Comparison of ENCODE assay signal across 8 cellular contexts in the genomic region with DNA sequence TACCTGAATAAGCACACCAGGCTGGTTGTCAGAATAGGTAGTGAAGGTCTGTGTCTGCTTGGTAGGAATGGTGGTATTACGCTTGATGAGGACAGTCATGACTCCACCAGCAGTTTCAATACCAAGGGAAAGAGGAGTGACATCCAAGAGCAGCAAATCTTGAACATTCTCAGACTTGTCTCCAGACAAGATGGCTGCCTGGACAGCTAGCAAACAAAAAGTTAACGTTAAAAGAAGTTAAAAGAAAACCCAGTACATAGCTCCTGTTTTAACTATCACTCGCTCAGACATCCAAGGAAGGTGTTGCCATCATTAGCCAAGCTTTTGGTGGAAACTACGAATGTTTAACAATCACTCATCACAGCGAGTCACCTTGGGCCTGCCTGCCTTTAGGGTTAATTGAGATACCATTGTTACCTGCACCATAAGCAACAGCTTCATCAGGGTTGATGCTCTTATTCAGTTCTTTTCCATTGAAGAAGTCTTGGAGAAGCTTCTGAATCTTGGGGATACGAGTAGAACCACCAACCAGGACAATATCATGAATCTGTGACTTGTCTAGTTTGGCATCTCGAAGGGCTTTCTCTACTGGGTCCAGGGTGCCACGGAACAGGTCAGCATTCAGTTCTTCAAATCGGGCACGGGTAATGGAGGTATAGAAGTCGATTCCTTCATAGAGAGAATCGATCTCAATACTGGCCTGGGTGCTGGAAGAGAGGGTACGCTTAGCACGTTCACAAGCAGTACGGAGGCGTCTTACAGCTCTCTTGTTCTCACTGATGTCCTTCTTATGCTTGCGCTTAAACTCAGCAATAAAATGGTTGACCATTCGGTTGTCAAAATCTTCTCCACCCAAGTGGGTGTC. TPM values are rescaled to one million over a fixed set of nuclear protein-coding genes. Genes with fewer than 3 reads are reported as not detected.
DNase-seq lines count a peak whose midpoint lies in the region; ATAC-seq and TF ChIP-seq lines count a peak whose summit lies in the region.
"Not testable (repeated sequence)": the region's sequence is repeated elsewhere in the genome, so short reads cannot be mapped to it uniquely, and the experiment has no call there.

No MANE protein-coding gene starts in this region.

- intact Hi-C loops in activated CD4-positive, alpha-beta T cell treated with anti-CD3 and anti-CD28 coated beads for 36 hours (cut with DNase I, micrococcal nuclease); vagina (cut with DNase I): not testable (repeated sequence)

- H3K9me3 ChIP-seq in DND-41 (ENCODE audit: insufficient read depth, low read length, severe bottlenecking); mesenchymal stem cell (ENCODE audit: control insufficient read depth, low read length); vagina: not testable (repeated sequence)

- not testable (repeated sequence) for H2BK5ac ChIP-seq in mesenchymal stem cell (ENCODE audit: low read depth, low read length, poor library complexity, severe bottlenecking)

- not testable (repeated sequence) for TF ChIP-seq CTCF in DND-41 (IDR thresholded peaks at IDR 0.05; ENCODE audit: borderline replicate concordance, extremely low read depth, low read length, poor library complexity, severe bottlenecking); LNCaP clone FGC (IDR thresholded peaks at IDR 0.05; ENCODE audit: control insufficient read depth, extremely low read depth, insufficient read depth); brain (conservative IDR thresholded peaks at IDR 0.05); fibroblast of mammary gland (conservative IDR thresholded peaks at IDR 0.05; ENCODE audit: control insufficient read depth, insufficient read depth, low read depth, low read length); vagina (IDR thresholded peaks at IDR 0.05)

- POLR2A ChIA-PET in activated CD4-positive, alpha-beta T cell treated with anti-CD3 and anti-CD28 coated beads for 36 hours (lab: Charles Lee): interaction anchor here (1.5 to 3.6 kb wide), 2 partner anchors 11 to 44 kb away, joined by 4 to 26 read pairs; no protein-coding TSS in a partner anchor

- DNase-seq in DND-41; LNCaP clone FGC (ENCODE audit: low read depth); activated CD4-positive, alpha-beta T cell treated with anti-CD3 and anti-CD28 coated beads for 36 hours; fibroblast of mammary gland (ENCODE audit: low read depth); mesenchymal stem cell; vagina (ENCODE audit: extremely low spot score in 2 of 2): not testable (repeated sequence)

- TF ChIP-seq POLR2A in vagina (IDR thresholded peaks at IDR 0.05): not testable (repeated sequence)

- H3K4me1 ChIP-seq in DND-41 (ENCODE audit: insufficient read depth, low read length): peaks cover 48% of the 10 kb centered on the region
- H3K4me1 ChIP-seq in mesenchymal stem cell (ENCODE audit: control insufficient read depth, insufficient read depth, low read depth, low read length): not testable (repeated sequence)
- peaks cover 30% of the 10 kb centered on the region for H3K4me1 ChIP-seq in rectal smooth muscle tissue (ENCODE audit: control insufficient read depth, insufficient read depth, low read length)
- H3K4me1 ChIP-seq in vagina: peaks cover 78% of the 10 kb centered on the region

- H3K14ac ChIP-seq in mesenchymal stem cell (ENCODE audit: low read length in 2 of 2): not testable (repeated sequence)

- ATAC-seq in DND-41 (ENCODE audit: insufficient read depth, low read depth); activated CD4-positive, alpha-beta T cell treated with anti-CD3 and anti-CD28 coated beads for 36 hours: not testable (repeated sequence)

- not testable (repeated sequence) for H4K91ac ChIP-seq in mesenchymal stem cell (ENCODE audit: low read length)

- H3K4me1 Mint-ChIP-seq in activated CD4-positive, alpha-beta T cell treated with anti-CD3 and anti-CD28 coated beads for 36 hours: peaks cover 34% of the 10 kb centered on the region
- H3K4me1 Mint-ChIP-seq in brain: peaks cover 84% of the 10 kb centered on the region

- H4K8ac ChIP-seq in mesenchymal stem cell (ENCODE audit: low read length): not testable (repeated sequence)

- H2AFZ ChIP-seq in DND-41 (ENCODE audit: low read depth, low read length); mesenchymal stem cell (ENCODE audit: low read depth, low read length): not testable (repeated sequence)

- peaks cover 62% of the 10 kb centered on the region for H4K20me1 ChIP-seq in DND-41 (ENCODE audit: insufficient read depth, low read length)

- 55% methylated on average over 18 of the region's 18 CpGs for WGBS in mesenchymal stem cell

- H3K4me3 ChIP-seq in DND-41 (ENCODE audit: low read depth in 1 of 2, low read length in 2 of 2) (peak overlapping the region; percentile 71 to 97; a peak in 3 of 4 replicates), LNCaP clone FGC (ENCODE audit: low read depth, low read length) (peak overlapping the region; percentile 99), fibroblast of mammary gland (ENCODE audit: control insufficient read depth, low read depth, low read length) (peak overlapping the region; percentile 100), mesenchymal stem cell (ENCODE audit: insufficient read depth in 1 of 2, low read depth in 1 of 2, low read length in 2 of 2) (peak overlapping the region in 1 of 2 experiments; percentile 97), rectal smooth muscle tissue (ENCODE audit: low read length) (peak overlapping the region; percentile 95), vagina (peak overlapping the region; percentile 72 to 94)

- H3K4me2 ChIP-seq in DND-41 (ENCODE audit: insufficient read depth, low read length) (peak overlapping the region; percentile 81), mesenchymal stem cell (ENCODE audit: low read length, poor library complexity, severe bottlenecking) (peak overlapping the region; percentile 95)

- not testable (repeated sequence) for H2AK5ac ChIP-seq in mesenchymal stem cell (ENCODE audit: low read length, severe bottlenecking)

- H2BK12ac ChIP-seq in mesenchymal stem cell (ENCODE audit: low read length in 2 of 2): not testable (repeated sequence)

- H3K9me3 Mint-ChIP-seq in activated CD4-positive, alpha-beta T cell treated with anti-CD3 and anti-CD28 coated beads for 36 hours (ENCODE audit: low read depth); brain: not testable (repeated sequence)

- peaks cover 78% of the 10 kb centered on the region for H3K36me3 Mint-ChIP-seq in activated CD4-positive, alpha-beta T cell treated with anti-CD3 and anti-CD28 coated beads for 36 hours (ENCODE audit: low read depth)
- peaks cover 71% of the 10 kb centered on the region for H3K36me3 Mint-ChIP-seq in brain

- H3K27me3 ChIP-seq in DND-41 (ENCODE audit: insufficient read depth, low read length, poor library complexity); mesenchymal stem cell (ENCODE audit: control insufficient read depth in 1 of 2, insufficient read depth in 1 of 2, low read length in 2 of 2); rectal smooth muscle tissue (ENCODE audit: control insufficient read depth, insufficient read depth, low read length); vagina: not testable (repeated sequence)

- H3K27me3 Mint-ChIP-seq in activated CD4-positive, alpha-beta T cell treated with anti-CD3 and anti-CD28 coated beads for 36 hours: not testable (repeated sequence)
- peaks cover 18% of the 10 kb centered on the region for H3K27me3 Mint-ChIP-seq in brain

- peak overlapping the region; percentile 100 for H3K9ac ChIP-seq in DND-41 (ENCODE audit: low read depth, low read length)
- peak overlapping the region; percentile 99 for H3K9ac ChIP-seq in mesenchymal stem cell (ENCODE audit: low read length)
- H3K9ac ChIP-seq in rectal smooth muscle tissue (ENCODE audit: low read length): not testable (repeated sequence)

- CTCF ChIA-PET in activated CD4-positive, alpha-beta T cell treated with anti-CD3 and anti-CD28 coated beads for 36 hours (lab: Charles Lee): interaction anchor here (0.6 to 1.4 kb wide), 2 partner anchors 28 to 44 kb away, joined by 3 read pairs; no protein-coding TSS in a partner anchor

- not testable (repeated sequence) for H2BK15ac ChIP-seq in mesenchymal stem cell (ENCODE audit: low read depth, poor library complexity, severe bottlenecking)

- H3K36me3 ChIP-seq in DND-41 (ENCODE audit: insufficient read depth, low read length) (peaks cover 71% of the 10 kb centered on the region), mesenchymal stem cell (ENCODE audit: control insufficient read depth in 1 of 2, insufficient read depth in 2 of 2, low read depth in 1 of 2, low read length in 2 of 2) (peaks cover 23 to 69% of the 10 kb centered on the region in 2 experiments), rectal smooth muscle tissue (ENCODE audit: control insufficient read depth, insufficient read depth, low read length) (peaks cover 50% of the 10 kb centered on the region), vagina (peaks cover 0 to 64% of the 10 kb centered on the region in 2 donors)

- H2BK120ac ChIP-seq in mesenchymal stem cell (ENCODE audit: low read depth, low read length): not testable (repeated sequence)

- not testable (repeated sequence) for H3K23ac ChIP-seq in mesenchymal stem cell (ENCODE audit: low read length in 2 of 2)

- H3K18ac ChIP-seq in mesenchymal stem cell (ENCODE audit: low read depth in 1 of 2, low read length in 2 of 2): not testable (repeated sequence)

- not testable (repeated sequence) for H3K79me1 ChIP-seq in mesenchymal stem cell (replicated peaks; ENCODE audit: low read length, poor library complexity, severe bottlenecking)

- peak overlapping the region; percentile 97 for H3K27ac ChIP-seq in DND-41 (ENCODE audit: low read length)
- not testable (repeated sequence) for H3K27ac ChIP-seq in mesenchymal stem cell (ENCODE audit: low read length, poor library complexity, severe bottlenecking); rectal smooth muscle tissue (ENCODE audit: low read depth, low read length)
- H3K27ac ChIP-seq in vagina: peak overlapping the region; percentile 99

- H3K27ac Mint-ChIP-seq in activated CD4-positive, alpha-beta T cell treated with anti-CD3 and anti-CD28 coated beads for 36 hours: peak overlapping the region; percentile 97
- H3K27ac Mint-ChIP-seq in brain: peak overlapping the region in 4 of 5 experiments; percentile 38 to 100 (median 100)

- peak overlapping the region; percentile 99 for H3K4me3 Mint-ChIP-seq in activated CD4-positive, alpha-beta T cell treated with anti-CD3 and anti-CD28 coated beads for 36 hours
- H3K4me3 Mint-ChIP-seq in brain: peak overlapping the region; percentile 90 to 100 (median 92)

- not testable (repeated sequence) for H3K4ac ChIP-seq in mesenchymal stem cell (ENCODE audit: low read depth in 1 of 2, low read length in 2 of 2)

- peaks cover 76% of the 10 kb centered on the region for H3K79me2 ChIP-seq in DND-41 (ENCODE audit: insufficient read depth, low read length)

RNA-seq across cellular contexts. Expression of a gene that starts 2.6 kb away (rescaled TPM):
- total RNA-seq in activated CD4-positive, alpha-beta T cell treated with anti-CD3 and anti-CD28 coated beads for 36 hours: 1,000 to 10,000 TPM; 2,604 to 3,375 TPM
- polyA plus RNA-seq in brain (ENCODE audit: insufficient read depth, low read depth, low replicate concordance): 1,570 TPM
- 888 TPM for polyA plus RNA-seq in mesenchymal stem cell (2013, experiment 1 of 2)
- polyA plus RNA-seq in mesenchymal stem cell (2013, experiment 2 of 2): 894 TPM
- 584 TPM for total RNA-seq in vagina
